8 cellular contexts compared by ENCODE assay signal in genomic region chr10:5623081-5623748, GRCh38. TPM values are rescaled to one million over a fixed set of nuclear protein-coding genes. Genes with fewer than 3 reads are reported as not detected.
A peak's percentile ranks its signal among the peaks of the same experiment; 100 is the strongest.
DNase-seq lines count a peak whose midpoint lies in the region; ATAC-seq and TF ChIP-seq lines count a peak whose summit lies in the region.

No MANE protein-coding gene starts in this region.

- no peaks in the 10 kb centered on the region for H3K36me3 Mint-ChIP-seq in CD8-positive, alpha-beta T cell
- no peaks in the 10 kb centered on the region for H3K36me3 Mint-ChIP-seq in activated CD8-positive, alpha-beta T cell treated with anti-CD3 and anti-CD28 coated beads for 36 hours (ENCODE audit: low read depth)

- peak; percentile 85 for TF ChIP-seq CTCF in CD8-positive, alpha-beta T cell (IDR thresholded peaks at IDR 0.05)
- TF ChIP-seq CTCF in activated CD8-positive, alpha-beta T cell treated with anti-CD3 and anti-CD28 coated beads for 36 hours (IDR thresholded peaks at IDR 0.05): peak; percentile 84

- intact Hi-C loops in CD8-positive, alpha-beta T cell (cut with DNase I, micrococcal nuclease): loop anchor here (1.0 to 5.0 kb wide), 3 partner anchors 181 to 776 kb away; no protein-coding TSS in a partner anchor
- intact Hi-C loops in activated CD8-positive, alpha-beta T cell treated with anti-CD3 and anti-CD28 coated beads for 36 hours (cut with micrococcal nuclease): loop anchor here (2.0 kb wide), 1 partner anchor 180 kb away; no protein-coding TSS in a partner anchor

- H3K9me3 ChIP-seq in CD8-positive, alpha-beta T cell (ENCODE audit: low read length): no peaks in the 10 kb centered on the region

- no peak overlapping the region for H3K4me3 ChIP-seq in CD8-positive, alpha-beta T cell (ENCODE audit: low read depth, low read length)

- no peaks in the 10 kb centered on the region for H3K4me1 Mint-ChIP-seq in CD8-positive, alpha-beta T cell (ENCODE audit: low read depth)
- H3K4me1 Mint-ChIP-seq in activated CD8-positive, alpha-beta T cell treated with anti-CD3 and anti-CD28 coated beads for 36 hours (ENCODE audit: low read depth): no peaks in the 10 kb centered on the region

- ATAC-seq in CD8-positive, alpha-beta T cell: peak; percentile 98
- ATAC-seq in GM19328 (IDR thresholded peaks at IDR 0.05; ENCODE audit: unreplicated experiment) (peak; percentile 72), HG03378 (IDR thresholded peaks at IDR 0.05; ENCODE audit: unreplicated experiment) (peak; percentile 83)
- ATAC-seq in activated CD8-positive, alpha-beta T cell treated with anti-CD3 and anti-CD28 coated beads for 36 hours: peak; percentile 99

- no peaks in the 10 kb centered on the region for H3K36me3 ChIP-seq in CD8-positive, alpha-beta T cell (ENCODE audit: insufficient read depth, low read length)

- DNase-seq in CD8-positive, alpha-beta T cell: peak; percentile 50 to 84 (median 74)
- DNase-seq in NCI-H774 (lab: John Stamatoyannopoulos, UW) (peak; percentile 85), medulla oblongata (ENCODE audit: extremely low spot score) (peak; percentile 83)
- DNase-seq in activated CD8-positive, alpha-beta T cell treated with anti-CD3 and anti-CD28 coated beads for 36 hours: peak; percentile 91
- DNase-seq in effector CD8-positive, alpha-beta T cell (lab: John Stamatoyannopoulos, UW): peak; percentile 57
- peak; percentile 48 for DNase-seq in stimulated activated CD8-positive, alpha-beta memory T cell treated with anti-CD3 and anti-CD28 coated beads, Interleukin-12 subunit alpha, Interleukin-12 subunit beta, amount 100 ng/mL, for 4 hours (ENCODE audit: low read depth)

- H3K27ac ChIP-seq in CD8-positive, alpha-beta T cell (ENCODE audit: low read depth, low read length): no peak overlapping the region

- H3K9me3 Mint-ChIP-seq in CD8-positive, alpha-beta T cell: no peaks in the 10 kb centered on the region
- no peaks in the 10 kb centered on the region for H3K9me3 Mint-ChIP-seq in activated CD8-positive, alpha-beta T cell treated with anti-CD3 and anti-CD28 coated beads for 36 hours

- POLR2A ChIA-PET in CD8-positive, alpha-beta T cell (lab: Charles Lee): interaction anchor here (0.5 to 1.7 kb wide), 6 partner anchors 38 to 188 kb away, joined by 3 to 8 read pairs (median 4); no protein-coding TSS in a partner anchor
- POLR2A ChIA-PET in activated CD8-positive, alpha-beta T cell treated with anti-CD3 and anti-CD28 coated beads for 36 hours (lab: Charles Lee): interaction anchor here (1.1 kb wide), 1 partner anchor 181 kb away, joined by 3 read pairs; no protein-coding TSS in a partner anchor

- peaks cover 4% of the 10 kb centered on the region for H3K4me1 ChIP-seq in CD8-positive, alpha-beta T cell (ENCODE audit: insufficient read depth, low read length)

- no peak overlapping the region for H3K27ac Mint-ChIP-seq in CD8-positive, alpha-beta T cell
- H3K27ac Mint-ChIP-seq in activated CD8-positive, alpha-beta T cell treated with anti-CD3 and anti-CD28 coated beads for 36 hours: no peak overlapping the region

- H3K27me3 Mint-ChIP-seq in CD8-positive, alpha-beta T cell (ENCODE audit: low read depth): no peaks in the 10 kb centered on the region
- peaks cover 2% of the 10 kb centered on the region for H3K27me3 Mint-ChIP-seq in activated CD8-positive, alpha-beta T cell treated with anti-CD3 and anti-CD28 coated beads for 36 hours

- CTCF ChIA-PET in CD8-positive, alpha-beta T cell (lab: Charles Lee): interaction anchor here (0.6 to 14.9 kb wide), 51 partner anchors 10 to 835 kb away, joined by 3 to 377 read pairs (median 4); no protein-coding TSS in a partner anchor
- CTCF ChIA-PET in activated CD8-positive, alpha-beta T cell treated with anti-CD3 and anti-CD28 coated beads for 36 hours (lab: Charles Lee): interaction anchor here (0.5 to 6.9 kb wide), 69 partner anchors 9 to 831 kb away, joined by 3 to 246 read pairs (median 4); partner anchors contain the start of gene CALML5

- no peak overlapping the region for H3K4me3 Mint-ChIP-seq in CD8-positive, alpha-beta T cell
- no peak overlapping the region for H3K4me3 Mint-ChIP-seq in activated CD8-positive, alpha-beta T cell treated with anti-CD3 and anti-CD28 coated beads for 36 hours

- H3K27me3 ChIP-seq in CD8-positive, alpha-beta T cell (ENCODE audit: insufficient read depth, low read length): no peaks in the 10 kb centered on the region

RNA-seq across cellular contexts. Expression of gene ASB13, which starts 43.2 kb away (rescaled TPM):
- total RNA-seq in CD8-positive, alpha-beta T cell: 1 to 10 TPM; 1.6 to 1.9 TPM
- 1 to 10 TPM; 8.9 to 9.2 TPM for total RNA-seq in activated CD8-positive, alpha-beta T cell treated with anti-CD3 and anti-CD28 coated beads for 36 hours
